In genomic region chr17:41538565-41538991, GRCh38 we compare ENCODE assay signal across 17 cellular contexts. TPM values are rescaled to one million over a fixed set of nuclear protein-coding genes. Genes with fewer than 3 reads are reported as not detected.
DNase-seq lines count a peak whose midpoint lies in the region; ATAC-seq, FAIRE-seq and TF ChIP-seq lines count a peak whose summit lies in the region.
"Had no signal": no experiment of that assay in that cellular context is flagged by ENCODE, and none has a peak within 500 bp of the region (broad histone marks: within the 10 kb centered on the region; RNA-seq: fewer than 3 reads in every experiment).

No MANE protein-coding gene starts in this region.

- CTCF ChIA-PET in MCF 10A (lab: Yijun Ruan, JAX), result interaction anchor here (5.1 kb wide), 1 partner anchor 11 kb away, joined by 44 read pairs; no protein-coding TSS in a partner anchor

- H3K27ac Mint-ChIP-seq in MCF 10A (ENCODE audit: low read depth, unreplicated experiment), result no peak overlapping the region
- peak overlapping the region; percentile 70 for H3K27ac Mint-ChIP-seq in mesothelial cell of epicardium
- H3K27ac Mint-ChIP-seq: activated CD8-positive, alpha-beta T cell treated with anti-CD3 and anti-CD28 coated beads, Interleukin-2, amount 10 ng/mL, durations not matched to agents 7 days and 5 days had no signal

- H3K36me3 ChIP-seq in gastrocnemius medialis, result no peaks in the 10 kb centered on the region
- H3K36me3 ChIP-seq: colonic mucosa, HAP-1, neutrophil had no signal

- H3K27ac ChIP-seq in gastrocnemius medialis, result no peak overlapping the region
- H3K27ac ChIP-seq: colonic mucosa, neutrophil had no signal

- no peak for ATAC-seq in HG02571 (IDR thresholded peaks at IDR 0.05; ENCODE audit: unreplicated experiment)
- ATAC-seq in gastrocnemius medialis, result no peak
- ATAC-seq in HG03039 (IDR thresholded peaks at IDR 0.05; ENCODE audit: unreplicated experiment), result no peak
- ATAC-seq: activated CD8-positive, alpha-beta T cell treated with anti-CD3 and anti-CD28 coated beads, Interleukin-2, amount 10 ng/mL, durations not matched to agents 7 days and 5 days; left lobe of liver had no signal

- H3K9me3 Mint-ChIP-seq in MCF 10A (ENCODE audit: unreplicated experiment), result no peaks in the 10 kb centered on the region
- H3K9me3 Mint-ChIP-seq in mesothelial cell of epicardium, result no peaks in the 10 kb centered on the region

- POLR2A ChIA-PET in MCF 10A (lab: Yijun Ruan, JAX), result interaction anchor here (0.8 to 1.2 kb wide), 3 partner anchors 9 to 17 kb away, joined by 3 to 4 read pairs (median 4); no protein-coding TSS in a partner anchor

- in situ Hi-C loops in gastrocnemius medialis (cut with MboI; ENCODE audit: low sequenced_read_pairs in 4 of 4), result no loop called here

- H3K27me3 Mint-ChIP-seq in MCF 10A (ENCODE audit: insufficient read depth, unreplicated experiment) (no peaks in the 10 kb centered on the region), mesothelial cell of epicardium (ENCODE audit: low read depth) (no peaks in the 10 kb centered on the region)

- peaks cover 34% of the 10 kb centered on the region for H3K4me1 Mint-ChIP-seq in MCF 10A (ENCODE audit: insufficient read depth, unreplicated experiment)
- H3K4me1 Mint-ChIP-seq in mesothelial cell of epicardium, result peaks cover 57% of the 10 kb centered on the region
- H3K4me1 Mint-ChIP-seq: CD14-positive monocyte had no signal

- H3K9me3 ChIP-seq in gastrocnemius medialis, result no peaks in the 10 kb centered on the region
- H3K9me3 ChIP-seq: colonic mucosa, HAP-1, neutrophil had no signal

- FAIRE-seq in HTR-8/SVneo (lab: Jason Lieb, UNC), result peak; percentile 64

- H3K4me3 Mint-ChIP-seq in MCF 10A (ENCODE audit: unreplicated experiment) (no peak overlapping the region), mesothelial cell of epicardium (no peak overlapping the region)
- H3K4me3 Mint-ChIP-seq: activated CD8-positive, alpha-beta T cell treated with anti-CD3 and anti-CD28 coated beads, Interleukin-2, amount 10 ng/mL, durations not matched to agents 7 days and 5 days; CD14-positive monocyte had no signal

- no peaks in the 10 kb centered on the region for H3K27me3 ChIP-seq in gastrocnemius medialis
- H3K27me3 ChIP-seq: colonic mucosa had no signal

- no peak for TF ChIP-seq POLR2A in gastrocnemius medialis (IDR thresholded peaks at IDR 0.05)

- H3K4me3 ChIP-seq in gastrocnemius medialis, result no peak overlapping the region
- H3K4me3 ChIP-seq: colonic mucosa, HAP-1 had no signal

- no peak for TF ChIP-seq CTCF in MCF 10A (IDR thresholded peaks at IDR 0.05; ENCODE audit: unreplicated experiment)
- no peak for TF ChIP-seq CTCF in mesothelial cell of epicardium (IDR thresholded peaks at IDR 0.05; ENCODE audit: unreplicated experiment)
- TF ChIP-seq CTCF in gastrocnemius medialis (IDR thresholded peaks at IDR 0.05 in 4 of 5, conservative IDR thresholded peaks at IDR 0.05 in 1 of 5), result no peak

- H3K4me1 ChIP-seq in gastrocnemius medialis, result no peaks in the 10 kb centered on the region
- H3K4me1 ChIP-seq: HAP-1 had no signal

- H3K36me3 Mint-ChIP-seq in MCF 10A (ENCODE audit: insufficient read depth, unreplicated experiment) (peaks cover 12% of the 10 kb centered on the region), mesothelial cell of epicardium (no peaks in the 10 kb centered on the region)
- H3K36me3 Mint-ChIP-seq: CD14-positive monocyte had no signal

- intact Hi-C loops in MCF 10A (cut with micrococcal nuclease), result no loop called here
- intact Hi-C loops in gastrocnemius medialis (cut with DNase I; ENCODE audit: low total_unique reads), result no loop called here

- BruUV-seq in MCF 10A (replicated peaks; lab: Mats Ljungman, UMichigan), result no TSS peak

- DNase-seq in AG20443 (ENCODE audit: low spot score) (peak; percentile 55), HTR-8/SVneo (ENCODE audit: insufficient read length, low spot score) (no peak), MCF 10A (ENCODE audit: unreplicated experiment) (peak; percentile 65), mesothelial cell of epicardium (ENCODE audit: low spot score in 2 of 2, unreplicated experiment in 2 of 2) (no peak), gastrocnemius medialis (no peak), RKO (ENCODE audit: low spot score) (no peak)
- DNase-seq: activated CD8-positive, alpha-beta T cell treated with anti-CD3 and anti-CD28 coated beads, Interleukin-2, amount 10 ng/mL, durations not matched to agents 7 days and 5 days; activated naive CD4-positive, alpha-beta T cell treated with anti-CD3 and anti-CD28 coated beads, Interleukin-2, amount 50 U/mL, for 16 hours; colonic mucosa; NCI-H1930; T-helper 9 cell had no signal

RNA-seq across cellular contexts. Expression of gene KRT19, which starts 10.5 kb away (rescaled TPM):
- total RNA-seq in MCF 10A (2022), result 0.68 TPM in 1 of 2 replicates, not detected in the other
- total RNA-seq in mesothelial cell of epicardium, result 366 to 377 TPM (median 368 TPM) in 3 replicates
- total RNA-seq in gastrocnemius medialis, result 10 to 100 TPM in 1 of 4 donors, 1 to 10 TPM in 1, under 1 TPM in 1, not detected in 1; 0.53 to 11.0 (median 3.6) TPM
- total RNA-seq: activated CD8-positive, alpha-beta T cell treated with anti-CD3 and anti-CD28 coated beads, Interleukin-2, amount 10 ng/mL, durations not matched to agents 7 days and 5 days had no signal

RNA-seq across cellular contexts. Expression of gene KRT15, which starts 19.9 kb away (rescaled TPM):
- total RNA-seq in MCF 10A (2022) (28.8 and 83.4 TPM in 2 replicates), mesothelial cell of epicardium (8.5 to 10.2 TPM (median 8.7 TPM) in 3 replicates), gastrocnemius medialis (not detected)
- total RNA-seq: activated CD8-positive, alpha-beta T cell treated with anti-CD3 and anti-CD28 coated beads, Interleukin-2, amount 10 ng/mL, durations not matched to agents 7 days and 5 days had no signal

RNA-seq across cellular contexts. Expression of gene KRT13, which starts 33.2 kb away (rescaled TPM):
- not detected in 2 replicates for total RNA-seq in MCF 10A (2022)
- total RNA-seq in mesothelial cell of epicardium, result 5.3 to 7.0 TPM (median 6.3 TPM) in 3 replicates
- not detected for total RNA-seq in gastrocnemius medialis
- total RNA-seq: activated CD8-positive, alpha-beta T cell treated with anti-CD3 and anti-CD28 coated beads, Interleukin-2, amount 10 ng/mL, durations not matched to agents 7 days and 5 days; left lobe of liver had no signal

RNA-seq across cellular contexts. Expression of gene KRT9, which starts 33.3 kb away (rescaled TPM):
- total RNA-seq in MCF 10A (2022) (0.21 and 0.27 TPM in 2 replicates), mesothelial cell of epicardium (not detected in 3 replicates), gastrocnemius medialis (not detected)
- total RNA-seq: activated CD8-positive, alpha-beta T cell treated with anti-CD3 and anti-CD28 coated beads, Interleukin-2, amount 10 ng/mL, durations not matched to agents 7 days and 5 days; colonic mucosa; left lobe of liver had no signal

RNA-seq across cellular contexts. Expression of gene KRT14, which starts 48.1 kb away (rescaled TPM):
- 696 and 1,755 TPM in 2 replicates for total RNA-seq in MCF 10A (2022)
- 0.45 TPM in 1 of 3 replicates, not detected in the others for total RNA-seq in mesothelial cell of epicardium
- not detected for total RNA-seq in gastrocnemius medialis
- total RNA-seq: activated CD8-positive, alpha-beta T cell treated with anti-CD3 and anti-CD28 coated beads, Interleukin-2, amount 10 ng/mL, durations not matched to agents 7 days and 5 days; colonic mucosa; left lobe of liver had no signal

Comparison
In these comparisons a context has a peak if more than half of its experiments do, and no peak if none do; other contexts are left out.
1. DNase-seq: peak in AG20443 (single experiment) and MCF 10A (single experiment); none in HTR-8/SVneo (single experiment), mesothelial cell of epicardium (0 of 2), gastrocnemius medialis (0 of 2) and RKO (single experiment).
2. RNA of gene KRT19, which starts 10.5 kb away (total RNA-seq): 366 to 377 TPM in mesothelial cell of epicardium; 0.53 to 11.0 TPM in gastrocnemius medialis and 0.68 TPM in MCF 10A; every median in the first group is over 10 times any median in the second.